In the genomic region with DNA sequence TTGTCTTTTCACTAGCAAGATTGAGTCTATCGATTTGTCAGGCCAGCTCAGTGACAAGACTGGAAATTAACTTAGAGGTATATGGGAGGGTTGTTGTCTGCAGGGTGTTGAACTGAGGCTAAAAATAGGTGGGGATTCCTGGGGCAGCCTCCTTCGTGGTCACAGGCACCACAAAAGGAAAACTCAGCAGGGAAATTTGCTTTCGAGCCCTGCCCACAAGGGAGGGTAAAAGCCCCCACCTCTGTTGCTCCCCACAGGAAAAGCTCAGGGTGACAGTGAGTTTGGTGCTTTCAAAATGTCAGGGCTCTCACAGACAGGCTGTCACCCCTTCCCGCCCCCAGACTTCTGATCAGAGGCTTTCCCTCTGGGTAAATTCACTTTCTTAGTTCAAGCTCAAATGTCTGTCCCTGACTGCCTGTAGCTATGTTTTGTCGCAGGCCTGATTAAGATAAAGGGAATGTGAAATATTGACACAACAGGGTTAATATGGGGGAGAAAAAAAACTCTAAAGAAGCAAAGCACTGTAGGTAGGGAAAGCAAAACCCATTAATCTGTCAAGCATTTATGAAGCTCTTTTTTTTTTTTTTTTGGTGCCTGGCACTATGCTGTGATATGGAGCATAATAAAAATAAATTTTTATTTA, we compare ENCODE assay signal across 1 cellular context.
TF ChIP-seq lines count a peak whose summit lies in the region.

No MANE protein-coding gene starts in this region.

TF ChIP-seq in HepG2, 621 proteins besides CTCF, POLR2A, EP300 and RAD21:
- 0 out of 2 replicates have a peak, but pooled peaks have one; percentile 32 for TF ChIP-seq ZNF224 (CRISPR knock-in tag; IDR thresholded peaks at IDR 0.05)
- TF ChIP-seq, protein P1, sequence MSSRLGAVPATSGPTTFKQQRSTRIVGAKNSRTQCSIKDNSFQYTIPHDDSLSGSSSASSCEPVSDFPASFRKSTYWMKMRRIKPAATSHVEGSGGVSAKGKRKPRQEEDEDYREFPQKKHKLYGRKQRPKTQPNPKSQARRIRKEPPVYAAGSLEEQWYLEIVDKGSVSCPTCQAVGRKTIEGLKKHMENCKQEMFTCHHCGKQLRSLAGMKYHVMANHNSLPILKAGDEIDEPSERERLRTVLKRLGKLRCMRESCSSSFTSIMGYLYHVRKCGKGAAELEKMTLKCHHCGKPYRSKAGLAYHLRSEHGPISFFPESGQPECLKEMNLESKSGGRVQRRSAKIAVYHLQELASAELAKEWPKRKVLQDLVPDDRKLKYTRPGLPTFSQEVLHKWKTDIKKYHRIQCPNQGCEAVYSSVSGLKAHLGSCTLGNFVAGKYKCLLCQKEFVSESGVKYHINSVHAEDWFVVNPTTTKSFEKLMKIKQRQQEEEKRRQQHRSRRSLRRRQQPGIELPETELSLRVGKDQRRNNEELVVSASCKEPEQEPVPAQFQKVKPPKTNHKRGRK (CRISPR knock-in tag; IDR thresholded peaks at IDR 0.05) = no peak
- TF ChIP-seq, protein P2, sequence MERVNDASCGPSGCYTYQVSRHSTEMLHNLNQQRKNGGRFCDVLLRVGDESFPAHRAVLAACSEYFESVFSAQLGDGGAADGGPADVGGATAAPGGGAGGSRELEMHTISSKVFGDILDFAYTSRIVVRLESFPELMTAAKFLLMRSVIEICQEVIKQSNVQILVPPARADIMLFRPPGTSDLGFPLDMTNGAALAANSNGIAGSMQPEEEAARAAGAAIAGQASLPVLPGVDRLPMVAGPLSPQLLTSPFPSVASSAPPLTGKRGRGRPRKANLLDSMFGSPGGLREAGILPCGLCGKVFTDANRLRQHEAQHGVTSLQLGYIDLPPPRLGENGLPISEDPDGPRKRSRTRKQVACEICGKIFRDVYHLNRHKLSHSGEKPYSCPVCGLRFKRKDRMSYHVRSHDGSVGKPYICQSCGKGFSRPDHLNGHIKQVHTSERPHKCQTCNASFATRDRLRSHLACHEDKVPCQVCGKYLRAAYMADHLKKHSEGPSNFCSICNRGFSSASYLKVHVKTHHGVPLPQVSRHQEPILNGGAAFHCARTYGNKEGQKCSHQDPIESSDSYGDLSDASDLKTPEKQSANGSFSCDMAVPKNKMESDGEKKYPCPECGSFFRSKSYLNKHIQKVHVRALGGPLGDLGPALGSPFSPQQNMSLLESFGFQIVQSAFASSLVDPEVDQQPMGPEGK (CRISPR knock-in tag; IDR thresholded peaks at IDR 0.05) = peak; percentile 71
- TF ChIP-seq, protein P3, sequence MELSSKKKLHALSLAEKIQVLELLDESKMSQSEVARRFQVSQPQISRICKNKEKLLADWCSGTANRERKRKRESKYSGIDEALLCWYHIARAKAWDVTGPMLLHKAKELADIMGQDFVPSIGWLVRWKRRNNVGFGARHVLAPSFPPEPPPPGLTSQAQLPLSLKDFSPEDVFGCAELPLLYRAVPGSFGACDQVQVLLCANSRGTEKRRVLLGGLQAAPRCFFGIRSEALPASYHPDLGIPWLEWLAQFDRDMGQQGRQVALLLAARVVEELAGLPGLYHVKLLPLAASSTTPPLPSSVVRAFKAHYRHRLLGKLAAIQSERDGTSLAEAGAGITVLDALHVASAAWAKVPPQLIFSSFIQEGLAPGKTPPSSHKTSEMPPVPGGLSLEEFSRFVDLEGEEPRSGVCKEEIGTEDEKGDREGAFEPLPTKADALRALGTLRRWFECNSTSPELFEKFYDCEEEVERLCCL (CRISPR knock-in tag; IDR thresholded peaks at IDR 0.05; ENCODE audit: borderline replicate concordance) = no peak
- no peak for TF ChIP-seq MYNN (CRISPR knock-in tag; IDR thresholded peaks at IDR 0.05; ENCODE audit: low read depth)
- TF ChIP-seq, protein P4, sequence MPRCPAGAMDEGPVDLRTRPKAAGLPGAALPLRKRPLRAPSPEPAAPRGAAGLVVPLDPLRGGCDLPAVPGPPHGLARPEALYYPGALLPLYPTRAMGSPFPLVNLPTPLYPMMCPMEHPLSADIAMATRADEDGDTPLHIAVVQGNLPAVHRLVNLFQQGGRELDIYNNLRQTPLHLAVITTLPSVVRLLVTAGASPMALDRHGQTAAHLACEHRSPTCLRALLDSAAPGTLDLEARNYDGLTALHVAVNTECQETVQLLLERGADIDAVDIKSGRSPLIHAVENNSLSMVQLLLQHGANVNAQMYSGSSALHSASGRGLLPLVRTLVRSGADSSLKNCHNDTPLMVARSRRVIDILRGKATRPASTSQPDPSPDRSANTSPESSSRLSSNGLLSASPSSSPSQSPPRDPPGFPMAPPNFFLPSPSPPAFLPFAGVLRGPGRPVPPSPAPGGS (CRISPR knock-in tag; IDR thresholded peaks at IDR 0.05) = 0 out of 2 replicates have a peak, but pooled peaks have one; percentile 14
- TF ChIP-seq, protein P5, sequence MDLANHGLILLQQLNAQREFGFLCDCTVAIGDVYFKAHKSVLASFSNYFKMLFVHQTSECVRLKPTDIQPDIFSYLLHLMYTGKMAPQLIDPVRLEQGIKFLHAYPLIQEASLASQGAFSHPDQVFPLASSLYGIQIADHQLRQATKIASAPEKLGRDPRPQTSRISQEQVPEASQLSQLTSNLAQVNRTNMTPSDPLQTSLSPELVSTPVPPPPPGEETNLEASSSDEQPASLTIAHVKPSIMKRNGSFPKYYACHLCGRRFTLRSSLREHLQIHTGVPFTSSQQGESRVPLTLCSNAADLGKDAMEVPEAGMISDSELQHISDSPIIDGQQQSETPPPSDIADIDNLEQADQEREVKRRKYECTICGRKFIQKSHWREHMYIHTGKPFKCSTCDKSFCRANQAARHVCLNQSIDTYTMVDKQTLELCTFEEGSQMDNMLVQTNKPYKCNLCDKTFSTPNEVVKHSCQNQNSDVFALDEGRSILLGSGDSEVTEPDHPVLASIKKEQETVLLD (CRISPR knock-in tag; IDR thresholded peaks at IDR 0.05; ENCODE audit: low read depth) = no peak
- no peak for TF ChIP-seq MIER2 (CRISPR knock-in tag; IDR thresholded peaks at IDR 0.05)
- 0 out of 2 replicates have a peak, but pooled peaks have one; percentile 14 for TF ChIP-seq ZNF615 (CRISPR knock-in tag; IDR thresholded peaks at IDR 0.05; ENCODE audit: borderline replicate concordance)
- no peak for TF ChIP-seq TEAD2 (CRISPR knock-in tag; IDR thresholded peaks at IDR 0.05)
- TF ChIP-seq NCOR1 (IDR thresholded peaks at IDR 0.05; ENCODE audit: borderline replicate concordance, low read length) = no peak
- TF ChIP-seq, protein P6, sequence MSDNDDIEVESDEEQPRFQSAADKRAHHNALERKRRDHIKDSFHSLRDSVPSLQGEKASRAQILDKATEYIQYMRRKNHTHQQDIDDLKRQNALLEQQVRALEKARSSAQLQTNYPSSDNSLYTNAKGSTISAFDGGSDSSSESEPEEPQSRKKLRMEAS (IDR thresholded peaks at IDR 0.05) = no peak
